Comparison of ENCODE assay signal across 10 cellular contexts in the genomic region with DNA sequence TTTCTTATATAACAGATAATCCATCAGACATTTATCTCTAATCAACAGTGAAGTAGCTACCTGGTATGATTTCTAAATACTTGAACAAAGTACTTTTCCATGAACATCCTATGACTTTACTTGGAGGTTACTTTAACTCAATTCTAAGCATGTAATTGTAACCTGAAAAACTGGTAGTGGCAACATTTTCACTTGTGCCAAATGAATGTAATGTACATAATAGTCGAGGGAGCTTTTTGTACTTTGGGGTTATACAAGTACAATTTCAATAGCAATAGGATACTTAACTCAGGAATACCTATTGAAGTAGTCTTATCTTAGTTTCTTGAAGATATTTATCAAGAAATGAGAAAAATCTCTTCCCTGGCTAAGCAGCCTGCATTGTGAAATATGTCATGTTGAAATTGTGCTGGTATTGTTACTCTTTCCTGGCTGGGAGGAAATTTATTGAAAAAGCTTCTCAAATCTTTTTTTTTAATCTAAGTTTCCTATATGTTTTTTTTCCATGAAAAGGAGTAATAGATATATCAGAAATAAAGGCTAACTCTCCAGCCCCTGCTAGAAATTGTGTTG. TPM values are rescaled to one million over a fixed set of nuclear protein-coding genes. Genes with fewer than 3 reads are reported as not detected.
DNase-seq lines count a peak whose midpoint lies in the region; ATAC-seq and TF ChIP-seq lines count a peak whose summit lies in the region.
"Had no signal": no experiment of that assay in that cellular context is flagged by ENCODE, and none has a peak within 500 bp of the region (broad histone marks: within the 10 kb centered on the region; RNA-seq: fewer than 3 reads in every experiment).

No MANE protein-coding gene starts in this region.

- TF ChIP-seq EP300 in tibial nerve (IDR thresholded peaks at IDR 0.05): no peak

- no TSS peak for BruUV-seq in MCF 10A (replicated peaks; lab: Mats Ljungman, UMichigan)

- ATAC-seq in lung (ENCODE audit: insufficient read depth, low FRiP score) (peak; percentile 42), HG03025 (IDR thresholded peaks at IDR 0.05; ENCODE audit: low FRiP score, unreplicated experiment) (no peak), GM19035 (IDR thresholded peaks at IDR 0.05; ENCODE audit: unreplicated experiment) (no peak)

- in situ Hi-C loops in T47D (cut with HindIII; ENCODE audit: low pct_unique_long_range_greater_than_20kb, low sequenced_read_pairs): no loop called here

- peaks cover 5 to 16% of the 10 kb centered on the region in 2 donors for H3K4me1 ChIP-seq in lung (ENCODE audit: control insufficient read depth in 2 of 2, insufficient read depth in 2 of 2, low read length in 2 of 2)
- peaks cover 0 to 56% (median 31%) of the 10 kb centered on the region in 4 donors for H3K4me1 ChIP-seq in tibial nerve

- POLR2A ChIA-PET in MCF 10A (lab: Yijun Ruan, JAX): interaction anchor here (0.6 to 5.5 kb wide), 6 partner anchors 10 to 57 kb away, joined by 3 to 35 read pairs (median 6); a partner anchor contains a TSS

- no peaks in the 10 kb centered on the region for H3K36me3 ChIP-seq in lung (ENCODE audit: control insufficient read depth in 2 of 2, insufficient read depth in 2 of 2, low read length in 2 of 2)
- H3K36me3 ChIP-seq in tibial nerve: no peaks in the 10 kb centered on the region

- H3K27ac Mint-ChIP-seq in MCF 10A (ENCODE audit: low read depth, unreplicated experiment): no peak overlapping the region

- H3K4me1 Mint-ChIP-seq in MCF 10A (ENCODE audit: insufficient read depth, unreplicated experiment): peaks cover 26% of the 10 kb centered on the region

- CTCF ChIA-PET in MCF 10A (lab: Yijun Ruan, JAX): interaction anchor here (0.7 to 6.6 kb wide), 7 partner anchors 9 to 873 kb away, joined by 3 to 40 read pairs (median 4); no protein-coding TSS in a partner anchor

- H3K9me3 Mint-ChIP-seq in MCF 10A (ENCODE audit: unreplicated experiment): no peaks in the 10 kb centered on the region

- no peak overlapping the region for H3K4me3 Mint-ChIP-seq in MCF 10A (ENCODE audit: unreplicated experiment)

- TF ChIP-seq POLR2A in tibial nerve (IDR thresholded peaks at IDR 0.05): no peak

- TF ChIP-seq CTCF in MCF 10A (IDR thresholded peaks at IDR 0.05; ENCODE audit: unreplicated experiment): no peak
- no peak for TF ChIP-seq CTCF in lung (IDR thresholded peaks at IDR 0.05; ENCODE audit: control extremely low read depth, extremely low read depth)
- TF ChIP-seq CTCF in tibial nerve (IDR thresholded peaks at IDR 0.05): no peak

- H3K27me3 ChIP-seq in lung (ENCODE audit: control insufficient read depth, insufficient read depth) (no peaks in the 10 kb centered on the region), tibial nerve (no peaks in the 10 kb centered on the region)

- 28 to 55% methylated on average over 1 of the region's 1 CpG for WGBS in lung, 2 donors
- WGBS in tibial nerve, 2 donors: 43 to 54% methylated on average over 1 of the region's 1 CpG

- peak; percentile 19 to 90 for DNase-seq in T47D (ENCODE audit: low read depth in 1 of 2, low spot score in 1 of 2)
- DNase-seq in MCF 10A (ENCODE audit: unreplicated experiment): no peak
- DNase-seq in lung (ENCODE audit: low spot score): no peak
- DNase-seq in tibial nerve (ENCODE audit: low spot score in 2 of 2): no peak
- no peak for DNase-seq in NCI-H69 (lab: John Stamatoyannopoulos, UW)
- DNase-seq: stimulated activated CD4-positive, alpha-beta T cell treated with anti-CD3 and anti-CD28 coated beads, Interleukin-2, amount 100 ng/mL, for 48 hours had no signal

- H3K27me3 Mint-ChIP-seq in MCF 10A (ENCODE audit: insufficient read depth, unreplicated experiment): no peaks in the 10 kb centered on the region

- no peak overlapping the region for H3K4me3 ChIP-seq in lung
- no peak overlapping the region for H3K4me3 ChIP-seq in tibial nerve

- peaks cover 5% of the 10 kb centered on the region for H3K36me3 Mint-ChIP-seq in MCF 10A (ENCODE audit: insufficient read depth, unreplicated experiment)

- intact Hi-C loops in MCF 10A (cut with micrococcal nuclease): no loop called here

- no peaks in the 10 kb centered on the region for H3K9me3 ChIP-seq in lung (ENCODE audit: control insufficient read depth in 2 of 2, insufficient read depth in 1 of 2, low read length in 1 of 2)
- H3K9me3 ChIP-seq in tibial nerve: no peaks in the 10 kb centered on the region
- H3K9me3 ChIP-seq: Caco-2 had no signal

- peak overlapping the region; percentile 41 for H3K27ac ChIP-seq in angular gyrus (ENCODE audit: low read depth, low read length)
- H3K27ac ChIP-seq in lung (ENCODE audit: low read depth in 1 of 2, low read length in 1 of 2): no peak overlapping the region
- peak overlapping the region in 3 of 4 donors; percentile 63 to 82 (median 71) for H3K27ac ChIP-seq in tibial nerve

RNA-seq across cellular contexts. Expression of a gene that starts 33.7 kb away (rescaled TPM):
- total RNA-seq in MCF 10A (2022) (169 and 205 TPM in 2 replicates), lung (100 to 1,000 TPM in 1 of 2 donors, 10 to 100 TPM in 1; 62.8 to 219 TPM), tibial nerve (100 to 1,000 TPM in 1 of 4 donors, 10 to 100 TPM in 3; 60.8 to 165 (median 78.2) TPM)
- 10 to 100 TPM; 40.6 to 67.3 TPM for polyA plus RNA-seq in lung

RNA-seq across cellular contexts. Expression of a gene that starts 57.1 kb away (rescaled TPM):
- total RNA-seq in MCF 10A (2022): 36.3 and 40.6 TPM in 2 replicates
- 10 to 100 TPM; 24.3 to 39.7 TPM for total RNA-seq in lung
- 10 to 100 TPM; 13.4 to 22.6 TPM for polyA plus RNA-seq in lung
- total RNA-seq in tibial nerve: 10 to 100 TPM; 18.8 to 33.4 (median 26.2) TPM

Comparison
In these comparisons a context has a peak if more than half of its experiments do, and no peak if none do; other contexts are left out.
1. DNase-seq: peak in T47D (2 of 2); none in MCF 10A (single experiment), lung (single experiment), tibial nerve (0 of 2) and NCI-H69 (single experiment).
2. H3K27ac ChIP-seq: peak in angular gyrus (single experiment) and tibial nerve (3 of 4); none in lung (0 of 2).